ENCODE assay signal across 15 cellular contexts in genomic region chr9:106648799-106649198, GRCh38.
A peak's percentile ranks its signal among the peaks of the same experiment; 100 is the strongest.
DNase-seq lines count a peak whose midpoint lies in the region; ATAC-seq, FAIRE-seq and TF ChIP-seq lines count a peak whose summit lies in the region.
"Had no signal": no experiment of that assay in that cellular context is flagged by ENCODE, and none has a peak within 500 bp of the region (broad histone marks: within the 10 kb centered on the region; RNA-seq: fewer than 3 reads in every experiment).

No MANE protein-coding gene starts in this region.

- H3K27ac ChIP-seq in SK-N-SH (ENCODE audit: low read depth in 2 of 2, low read length in 1 of 2) (no peak overlapping the region), PC-3 (ENCODE audit: low read length) (no peak overlapping the region), small intestine (ENCODE audit: low read depth in 1 of 2, low read length in 1 of 2) (no peak overlapping the region)
- H3K27ac ChIP-seq: uterus had no signal

- no peak overlapping the region for H3K9ac ChIP-seq in SK-N-SH
- no peak overlapping the region for H3K9ac ChIP-seq in PC-3 (ENCODE audit: low read length)

- no peak for ATAC-seq in SK-N-SH treated with all-trans-retinoic acid at 6 μM for 48 hours
- no peak for ATAC-seq in PC-3
- no peak for ATAC-seq in GM18498 (IDR thresholded peaks at IDR 0.05; ENCODE audit: unreplicated experiment)

- DNase-seq in SK-N-SH (no peak), PC-3 (peak; percentile 59), fibroblast of peridontal ligament (ENCODE audit: extremely low read depth) (peak; percentile 25), small intestine (peak; percentile 1), T-helper 1 cell (no peak), NCI-H226 (no peak)
- DNase-seq: activated CD8-positive, alpha-beta memory T cell treated with anti-CD3 and anti-CD28 coated beads, Interleukin-2, amount 50 U/mL, for 4 hours; anterior cingulate cortex; hypothalamus; KBM-7; NCI-H774; T1000; uterus had no signal

- H3K36me3 ChIP-seq in SK-N-SH (replicated peaks in 1 of 2; ENCODE audit: control insufficient read depth in 1 of 2, insufficient read depth in 2 of 2, low read length in 1 of 2), result no peaks in the 10 kb centered on the region
- no peaks in the 10 kb centered on the region for H3K36me3 ChIP-seq in PC-3 (ENCODE audit: low read depth, low read length)
- H3K36me3 ChIP-seq in small intestine (ENCODE audit: control insufficient read depth in 2 of 2, insufficient read depth in 2 of 2, low read length in 2 of 2), result no peaks in the 10 kb centered on the region
- H3K36me3 ChIP-seq: uterus had no signal

- H2AFZ ChIP-seq in SK-N-SH (ENCODE audit: low read depth) (no peak overlapping the region), PC-3 (ENCODE audit: low read length) (no peak overlapping the region)

- no peak overlapping the region for H3K4me3 ChIP-seq in SK-N-SH (ENCODE audit: low read depth in 2 of 2, low read length in 1 of 2)
- H3K4me3 ChIP-seq in PC-3 (ENCODE audit: low read length), result no peak overlapping the region
- H3K4me3 ChIP-seq in small intestine (ENCODE audit: low read depth in 1 of 2, low read length in 2 of 2), result no peak overlapping the region
- H3K4me3 ChIP-seq: uterus had no signal

- no peaks in the 10 kb centered on the region for H3K9me2 ChIP-seq in SK-N-SH
- no peaks in the 10 kb centered on the region for H3K9me2 ChIP-seq in PC-3 (replicated peaks; ENCODE audit: low read length)

- H4K20me1 ChIP-seq in SK-N-SH (ENCODE audit: insufficient read depth) (no peaks in the 10 kb centered on the region), PC-3 (ENCODE audit: low read length) (no peaks in the 10 kb centered on the region)

- H3K79me2 ChIP-seq in SK-N-SH (ENCODE audit: insufficient read depth) (no peaks in the 10 kb centered on the region), PC-3 (ENCODE audit: low read length) (no peaks in the 10 kb centered on the region)

- 9% methylated on average over 2 of the region's 2 CpGs for WGBS in SK-N-SH (ENCODE audit: low lambda C conversion rate)
- 13 to 42% (median 23%) methylated on average over 2 of the region's 2 CpGs for WGBS in small intestine, 3 donors

- no peak for TF ChIP-seq EP300 in SK-N-SH (IDR thresholded peaks at IDR 0.05; ENCODE audit: borderline replicate concordance in 1 of 2, low read depth in 1 of 2, low read length in 1 of 2)

- H3K4me2 ChIP-seq in SK-N-SH (no peak overlapping the region), PC-3 (ENCODE audit: low read length) (no peak overlapping the region)

- POLR2A ChIA-PET in SK-N-SH (lab: Yijun Ruan, JAX), result no interaction called here
- POLR2A ChIA-PET in PC-3 (lab: Charles Lee; ENCODE audit: unreplicated experiment), result no interaction called here

- CTCF ChIA-PET in SK-N-SH (lab: Yijun Ruan, JAX), result interaction anchor here (0.7 kb wide), 1 partner anchor 247 kb away, joined by 3 read pairs; no protein-coding TSS in a partner anchor
- CTCF ChIA-PET in PC-3 (lab: Charles Lee), result no interaction called here

- no TSS peak for BruUV-seq in PC-3 (replicated peaks; lab: Mats Ljungman, UMichigan)

- no peak for FAIRE-seq in small intestine (lab: Jason Lieb, UNC)

- H3K4me1 ChIP-seq in SK-N-SH (ENCODE audit: control insufficient read depth in 1 of 2, insufficient read depth in 2 of 2, low read depth in 1 of 2, low read length in 1 of 2) (no peaks in the 10 kb centered on the region), PC-3 (ENCODE audit: insufficient read depth, low read length) (no peaks in the 10 kb centered on the region), small intestine (ENCODE audit: control insufficient read depth in 2 of 2, insufficient read depth in 1 of 2, low read depth in 1 of 2, low read length in 1 of 2) (no peaks in the 10 kb centered on the region)
- H3K4me1 ChIP-seq: uterus had no signal

- H3K27me3 ChIP-seq in SK-N-SH (ENCODE audit: insufficient read depth), result no peaks in the 10 kb centered on the region
- no peaks in the 10 kb centered on the region for H3K27me3 ChIP-seq in PC-3 (ENCODE audit: low read length)
- no peaks in the 10 kb centered on the region for H3K27me3 ChIP-seq in small intestine (ENCODE audit: control insufficient read depth in 2 of 2, insufficient read depth in 2 of 2, low read length in 2 of 2)
- H3K27me3 ChIP-seq: uterus had no signal

- TF ChIP-seq RAD21 in SK-N-SH (IDR thresholded peaks at IDR 0.05; ENCODE audit: low read length), result peak; percentile 54

- H3K9me3 ChIP-seq in SK-N-SH, result no peaks in the 10 kb centered on the region
- no peaks in the 10 kb centered on the region for H3K9me3 ChIP-seq in PC-3 (ENCODE audit: low read length)
- H3K9me3 ChIP-seq in small intestine (ENCODE audit: control insufficient read depth, low read depth), result no peaks in the 10 kb centered on the region
- H3K9me3 ChIP-seq: uterus had no signal

- intact Hi-C loops in PC-3 (cut with micrococcal nuclease), result loop anchor here (2.0 to 10.0 kb wide), 3 partner anchors 214 to 524 kb away; partner anchors contain the start of gene ZNF462

- H3F3A ChIP-seq in SK-N-SH (replicated peaks; ENCODE audit: insufficient read depth) (no peaks in the 10 kb centered on the region), PC-3 (ENCODE audit: low read length, unreplicated experiment) (no peaks in the 10 kb centered on the region)

- TF ChIP-seq CTCF in SK-N-SH (IDR thresholded peaks at IDR 0.05) (peak; percentile 27; the same call in 1 of the 2 replicates), PC-3 (conservative IDR thresholded peaks at IDR 0.05; ENCODE audit: low read depth, low read length) (peak; percentile 60)

TF ChIP-seq in SK-N-SH, 30 proteins besides CTCF, POLR2A, EP300 and RAD21 (continues in another document):
- no peak for TF ChIP-seq NFIC (IDR thresholded peaks at IDR 0.05; ENCODE audit: borderline replicate concordance)
- no peak for TF ChIP-seq USF2 (IDR thresholded peaks at IDR 0.05; ENCODE audit: borderline replicate concordance, low read depth, low read length)
- TF ChIP-seq FOXM1 (IDR thresholded peaks at IDR 0.05; ENCODE audit: low read depth), result no peak
- TF ChIP-seq SIN3A (IDR thresholded peaks at IDR 0.05; ENCODE audit: borderline replicate concordance, low read depth, low read length), result no peak
- no peak for TF ChIP-seq FOSL2 (IDR thresholded peaks at IDR 0.05; ENCODE audit: borderline replicate concordance, low read depth)
- TF ChIP-seq TAF1 (IDR thresholded peaks at IDR 0.05; ENCODE audit: borderline replicate concordance, low read depth, low read length), result no peak

TF ChIP-seq in SK-N-SH treated with all-trans-retinoic acid at 6 μM for 48 hours, 23 proteins besides CTCF, POLR2A, EP300 and RAD21 (continues in another document):
- TF ChIP-seq OSR1 (CRISPR knock-in tag; IDR thresholded peaks at IDR 0.05), result no peak
- no peak for TF ChIP-seq ZFP30 (CRISPR knock-in tag; IDR thresholded peaks at IDR 0.05)
- no peak for TF ChIP-seq CSRNP3 (CRISPR knock-in tag; IDR thresholded peaks at IDR 0.05)
- no peak for TF ChIP-seq PATZ1 (CRISPR knock-in tag; IDR thresholded peaks at IDR 0.05; ENCODE audit: borderline replicate concordance)
- TF ChIP-seq TCF4 (CRISPR knock-in tag; IDR thresholded peaks at IDR 0.05; ENCODE audit: borderline replicate concordance), result no peak
- no peak for TF ChIP-seq TSHZ2 (CRISPR knock-in tag; IDR thresholded peaks at IDR 0.05)
- no peak for TF ChIP-seq SNAI2 (CRISPR knock-in tag; IDR thresholded peaks at IDR 0.05)

Comparison
In these comparisons a context has a peak if more than half of its experiments do, and no peak if none do; other contexts are left out.
1. DNase-seq: peak in PC-3 (single experiment), fibroblast of peridontal ligament (single experiment) and small intestine (single experiment); none in SK-N-SH (single experiment), T-helper 1 cell (0 of 5) and NCI-H226 (single experiment).